8 cellular contexts compared by ENCODE assay signal in genomic region chr19:16325671-16326400, GRCh38. TPM values are rescaled to one million over a fixed set of nuclear protein-coding genes. Genes with fewer than 3 reads are reported as not detected.
DNase-seq lines count a peak whose midpoint lies in the region; ATAC-seq and TF ChIP-seq lines count a peak whose summit lies in the region.

No MANE protein-coding gene starts in this region.

- peak; percentile 5 for TF ChIP-seq POLR2A in esophagus muscularis mucosa (IDR thresholded peaks at IDR 0.05; ENCODE audit: low read depth)

- no peaks in the 10 kb centered on the region for H3K4me1 Mint-ChIP-seq in neural crest cell

- peaks cover 83% of the 10 kb centered on the region for H3K27me3 Mint-ChIP-seq in neural crest cell (ENCODE audit: low read depth)

- no peaks in the 10 kb centered on the region for H3K9me3 Mint-ChIP-seq in neural crest cell

- H3K36me3 Mint-ChIP-seq in neural crest cell (ENCODE audit: low read depth), result no peaks in the 10 kb centered on the region

- peaks cover 0 to 6% (median 0%) of the 10 kb centered on the region in 4 donors for H3K27me3 ChIP-seq in esophagus muscularis mucosa

- H3K27ac ChIP-seq in esophagus muscularis mucosa (replicated peaks in 1 of 4), result peak overlapping the region; percentile 97 to 99 (median 98)

- ATAC-seq in GM18858 (IDR thresholded peaks at IDR 0.05; ENCODE audit: unreplicated experiment), result no peak
- no peak for ATAC-seq in GM18502 (IDR thresholded peaks at IDR 0.05; ENCODE audit: poor library complexity, unreplicated experiment)

- intact Hi-C loops in esophagus muscularis mucosa (cut with DNase I), result loop anchor here (5.0 kb wide), 2 partner anchors 44 to 56 kb away; no protein-coding TSS in a partner anchor

- 6% methylated on average over 8 of the region's 76 CpGs for WGBS in esophagus muscularis mucosa

- no peak for TF ChIP-seq EP300 in esophagus muscularis mucosa (IDR thresholded peaks at IDR 0.05)

- H3K9me3 ChIP-seq in esophagus muscularis mucosa, result no peaks in the 10 kb centered on the region

- no peak for TF ChIP-seq CTCF in esophagus muscularis mucosa (IDR thresholded peaks at IDR 0.05)
- TF ChIP-seq CTCF in neural crest cell (conservative IDR thresholded peaks at IDR 0.05), result no peak

- no peak overlapping the region for H3K27ac Mint-ChIP-seq in neural crest cell (ENCODE audit: unreplicated experiment)

- peak overlapping the region; percentile 57 for H3K4me3 Mint-ChIP-seq in neural crest cell

- H3K4me3 ChIP-seq in esophagus muscularis mucosa, result peak overlapping the region; percentile 78 to 98 (median 84)

- peaks cover 11 to 42% (median 29%) of the 10 kb centered on the region in 4 donors for H3K36me3 ChIP-seq in esophagus muscularis mucosa

- H3K4me1 ChIP-seq in esophagus muscularis mucosa, result peaks cover 18 to 52% (median 45%) of the 10 kb centered on the region in 4 donors

- DNase-seq in stimulated activated CD4-positive, alpha-beta T cell treated with anti-CD3 and anti-CD28 coated beads, Interleukin-15, amount 100 ng/mL, for 1 hour (ENCODE audit: low read depth in 1 of 2, low spot score in 1 of 2), result peak; percentile 28 to 36
- no peak for DNase-seq in stimulated activated CD4-positive, alpha-beta T cell treated with anti-CD3 and anti-CD28 coated beads, Interleukin-12 subunit alpha, Interleukin-12 subunit beta, amount 100 ng/mL, for 4 hours
- DNase-seq in activated CD4-positive, alpha-beta T cell treated with anti-CD3 and anti-CD28 coated beads, Interleukin-2, amount 50 U/mL, for 1 hour, result peak; percentile 46
- DNase-seq in esophagus muscularis mucosa (ENCODE audit: extremely low spot score), result no peak
- no peak for DNase-seq in neural crest cell (ENCODE audit: low read depth, low spot score)
- DNase-seq in SIG-M5 treated with dmso at 0.1 percent for 504 hours (lab: John Stamatoyannopoulos, UW; ENCODE audit: unreplicated experiment), result no peak

RNA-seq across cellular contexts. Expression of gene KLF2, which starts 1.2 kb away (rescaled TPM):
- total RNA-seq in esophagus muscularis mucosa (10 to 100 TPM; 64.9 to 74.1 (median 68.5) TPM), neural crest cell (0.16 and 0.54 TPM in 2 replicates)

Comparison
In these comparisons a context has a peak if more than half of its experiments do, and no peak if none do; other contexts are left out.
1. DNase-seq: peak in stimulated activated CD4-positive, alpha-beta T cell treated with anti-CD3 and anti-CD28 coated beads, Interleukin-15, amount 100 ng/mL, for 1 hour (2 of 2) and activated CD4-positive, alpha-beta T cell treated with anti-CD3 and anti-CD28 coated beads, Interleukin-2, amount 50 U/mL, for 1 hour (single experiment); none in stimulated activated CD4-positive, alpha-beta T cell treated with anti-CD3 and anti-CD28 coated beads, Interleukin-12 subunit alpha, Interleukin-12 subunit beta, amount 100 ng/mL, for 4 hours (single experiment), esophagus muscularis mucosa (single experiment), neural crest cell (single experiment) and SIG-M5 treated with dmso at 0.1 percent for 504 hours (single experiment).
2. RNA of gene KLF2, which starts 1.2 kb away (total RNA-seq): 64.9 to 74.1 TPM in esophagus muscularis mucosa; 0.16 to 0.54 TPM in neural crest cell; every median in the first group is over 10 times any median in the second.